ENCODE assay signal across 1 cellular context in genomic region chr7:123498651-123499050, GRCh38.
A peak's percentile ranks its signal among the peaks of the same experiment; 100 is the strongest.
TF ChIP-seq lines count a peak whose summit lies in the region.

No MANE protein-coding gene starts in this region.

TF ChIP-seq in K562, 482 proteins besides CTCF, POLR2A, EP300 and RAD21 (continued from another document and continues in another):
- no peak for TF ChIP-seq CLOCK (CRISPR knock-in tag; IDR thresholded peaks at IDR 0.05; ENCODE audit: borderline replicate concordance)
- TF ChIP-seq MGA (IDR thresholded peaks at IDR 0.05): peak; percentile 87
- no peak for TF ChIP-seq HINFP (tag; conservative IDR thresholded peaks at IDR 0.05; ENCODE audit: low read depth)
- TF ChIP-seq MNT (conservative IDR thresholded peaks at IDR 0.05): peak; percentile 21 to 48; a peak in 2 of 4 replicates
- 0 out of 2 replicates have a peak, but pooled peaks have one; percentile 14 for TF ChIP-seq ZNF79 (CRISPR knock-in tag; IDR thresholded peaks at IDR 0.05; ENCODE audit: low read depth)
- 0 out of 2 replicates have a peak, but pooled peaks have one; percentile 9 for TF ChIP-seq MTA2 (IDR thresholded peaks at IDR 0.05; ENCODE audit: low read depth)
- peak; percentile 60 for TF ChIP-seq ZBTB40 (IDR thresholded peaks at IDR 0.05)
- no peak for TF ChIP-seq ZBTB40 (CRISPR knock-in tag; IDR thresholded peaks at IDR 0.05)
- TF ChIP-seq ZNF584 (CRISPR knock-in tag; IDR thresholded peaks at IDR 0.05; ENCODE audit: low read depth): no peak
- TF ChIP-seq FOXM1 (IDR thresholded peaks at IDR 0.05; ENCODE audit: low read depth): peak; percentile 58
- no peak for TF ChIP-seq FOXM1 (CRISPR knock-in tag; IDR thresholded peaks at IDR 0.05; ENCODE audit: low read depth)
- TF ChIP-seq, protein P1, sequence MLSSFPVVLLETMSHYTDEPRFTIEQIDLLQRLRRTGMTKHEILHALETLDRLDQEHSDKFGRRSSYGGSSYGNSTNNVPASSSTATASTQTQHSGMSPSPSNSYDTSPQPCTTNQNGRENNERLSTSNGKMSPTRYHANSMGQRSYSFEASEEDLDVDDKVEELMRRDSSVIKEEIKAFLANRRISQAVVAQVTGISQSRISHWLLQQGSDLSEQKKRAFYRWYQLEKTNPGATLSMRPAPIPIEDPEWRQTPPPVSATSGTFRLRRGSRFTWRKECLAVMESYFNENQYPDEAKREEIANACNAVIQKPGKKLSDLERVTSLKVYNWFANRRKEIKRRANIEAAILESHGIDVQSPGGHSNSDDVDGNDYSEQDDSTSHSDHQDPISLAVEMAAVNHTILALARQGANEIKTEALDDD (IDR thresholded peaks at IDR 0.05): peak; percentile 80
- TF ChIP-seq ZNF589 (CRISPR knock-in tag; IDR thresholded peaks at IDR 0.05; ENCODE audit: low read depth): 0 out of 2 replicates have a peak, but pooled peaks have one; percentile 32
